ENCODE assay signal across 1 cellular context in the genomic region with DNA sequence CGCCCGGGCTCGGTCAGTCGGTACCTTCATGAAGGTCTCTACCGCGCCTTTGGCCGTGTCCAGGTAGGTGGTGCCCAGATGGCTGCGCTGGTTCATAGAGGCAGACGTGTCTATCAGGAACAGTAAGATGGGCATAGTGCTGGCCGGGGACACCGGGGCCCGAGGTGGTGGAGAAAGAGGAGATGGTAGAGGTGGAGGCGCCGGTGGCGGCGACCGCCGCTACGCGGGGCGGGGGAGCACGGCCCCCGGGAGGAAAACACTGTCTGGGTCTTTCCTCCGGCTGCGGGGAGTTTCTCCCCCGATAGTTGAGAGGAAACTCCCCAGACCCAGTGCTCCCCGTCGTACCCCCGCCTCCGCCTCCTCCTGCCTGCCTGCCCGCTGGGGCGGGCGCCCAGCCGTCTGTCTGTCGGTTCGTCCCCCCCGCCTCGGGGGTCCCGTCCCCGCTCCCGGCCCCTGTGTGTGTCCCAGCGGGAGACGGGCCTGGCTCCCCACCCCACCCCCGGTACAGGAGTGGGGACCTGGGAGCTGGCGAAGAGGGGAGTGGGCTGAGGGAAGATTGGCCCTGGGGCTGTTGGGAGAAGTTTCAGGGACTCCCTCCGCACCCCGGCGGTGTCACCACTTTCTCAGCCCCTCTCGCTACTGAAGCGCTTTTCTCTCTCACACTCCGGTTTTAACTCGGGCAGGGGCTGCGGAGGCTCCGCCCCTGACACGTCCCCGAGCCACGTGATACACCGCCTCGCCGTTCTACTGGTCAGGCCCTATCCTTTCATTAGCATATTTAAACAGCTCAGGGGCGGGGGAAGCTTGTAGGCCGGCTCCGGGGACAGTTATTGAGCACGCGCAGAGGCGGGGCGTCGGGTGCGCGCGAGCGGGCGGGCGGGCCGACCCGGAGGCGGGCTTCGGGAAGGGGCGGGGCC.
A peak's percentile ranks its signal among the peaks of the same experiment; 100 is the strongest.
TF ChIP-seq lines count a peak whose summit lies in the region.

A gene with protein sequence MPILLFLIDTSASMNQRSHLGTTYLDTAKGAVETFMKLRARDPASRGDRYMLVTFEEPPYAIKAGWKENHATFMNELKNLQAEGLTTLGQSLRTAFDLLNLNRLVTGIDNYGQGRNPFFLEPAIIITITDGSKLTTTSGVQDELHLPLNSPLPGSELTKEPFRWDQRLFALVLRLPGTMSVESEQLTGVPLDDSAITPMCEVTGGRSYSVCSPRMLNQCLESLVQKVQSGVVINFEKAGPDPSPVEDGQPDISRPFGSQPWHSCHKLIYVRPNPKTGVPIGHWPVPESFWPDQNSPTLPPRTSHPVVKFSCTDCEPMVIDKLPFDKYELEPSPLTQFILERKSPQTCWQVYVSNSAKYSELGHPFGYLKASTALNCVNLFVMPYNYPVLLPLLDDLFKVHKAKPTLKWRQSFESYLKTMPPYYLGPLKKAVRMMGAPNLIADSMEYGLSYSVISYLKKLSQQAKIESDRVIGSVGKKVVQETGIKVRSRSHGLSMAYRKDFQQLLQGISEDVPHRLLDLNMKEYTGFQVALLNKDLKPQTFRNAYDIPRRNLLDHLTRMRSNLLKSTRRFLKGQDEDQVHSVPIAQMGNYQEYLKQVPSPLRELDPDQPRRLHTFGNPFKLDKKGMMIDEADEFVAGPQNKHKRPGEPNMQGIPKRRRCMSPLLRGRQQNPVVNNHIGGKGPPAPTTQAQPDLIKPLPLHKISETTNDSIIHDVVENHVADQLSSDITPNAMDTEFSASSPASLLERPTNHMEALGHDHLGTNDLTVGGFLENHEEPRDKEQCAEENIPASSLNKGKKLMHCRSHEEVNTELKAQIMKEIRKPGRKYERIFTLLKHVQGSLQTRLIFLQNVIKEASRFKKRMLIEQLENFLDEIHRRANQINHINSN (minus strand): TSS at position 646 of the 917 bp plus-strand sequence. CDS start 511 bp downstream, at position 135.

TF ChIP-seq in K562, 482 proteins besides CTCF, POLR2A, EP300 and RAD21 (continued from another document and continues in another):
- TF ChIP-seq CHD7 (IDR thresholded peaks at IDR 0.05; ENCODE audit: low read depth, low read length) = no peak
- TF ChIP-seq ZNF436 (CRISPR knock-in tag; IDR thresholded peaks at IDR 0.05) = peak; percentile 69; the same call in 1 of the 2 replicates
- no peak for TF ChIP-seq ZFP1 (CRISPR knock-in tag; IDR thresholded peaks at IDR 0.05)
- TF ChIP-seq RBBP5 (IDR thresholded peaks at IDR 0.05; ENCODE audit: borderline replicate concordance, insufficient read depth, low read length, poor library complexity, severe bottlenecking) = no peak
- TF ChIP-seq CREM (IDR thresholded peaks at IDR 0.05; ENCODE audit: low read depth) = peak; percentile 41; the same call in 1 of the 2 replicates
- no peak for TF ChIP-seq ZNF232 (CRISPR knock-in tag; IDR thresholded peaks at IDR 0.05)
- TF ChIP-seq SIN3A (IDR thresholded peaks at IDR 0.05; ENCODE audit: borderline replicate concordance in 2 of 2, control insufficient read depth in 1 of 2, low read depth in 2 of 2, low read length in 2 of 2) = peak in 1 of 2 experiments; percentile 24; a peak in 1 of 4 replicates
- peak; percentile 37; the same call in 1 of the 2 replicates for TF ChIP-seq CXXC5 (CRISPR knock-in tag; IDR thresholded peaks at IDR 0.05)
- TF ChIP-seq, protein P1, sequence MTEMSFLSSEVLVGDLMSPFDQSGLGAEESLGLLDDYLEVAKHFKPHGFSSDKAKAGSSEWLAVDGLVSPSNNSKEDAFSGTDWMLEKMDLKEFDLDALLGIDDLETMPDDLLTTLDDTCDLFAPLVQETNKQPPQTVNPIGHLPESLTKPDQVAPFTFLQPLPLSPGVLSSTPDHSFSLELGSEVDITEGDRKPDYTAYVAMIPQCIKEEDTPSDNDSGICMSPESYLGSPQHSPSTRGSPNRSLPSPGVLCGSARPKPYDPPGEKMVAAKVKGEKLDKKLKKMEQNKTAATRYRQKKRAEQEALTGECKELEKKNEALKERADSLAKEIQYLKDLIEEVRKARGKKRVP (CRISPR knock-in tag; IDR thresholded peaks at IDR 0.05) = no peak
- TF ChIP-seq FOXP1 (CRISPR knock-in tag; IDR thresholded peaks at IDR 0.05) = peak; percentile 41; the same call in 1 of the 2 replicates
- TF ChIP-seq ZC3H4 (CRISPR knock-in tag; IDR thresholded peaks at IDR 0.05; ENCODE audit: borderline replicate concordance) = peak; percentile 96; the same call in 1 of the 2 replicates
- TF ChIP-seq, protein P2, sequence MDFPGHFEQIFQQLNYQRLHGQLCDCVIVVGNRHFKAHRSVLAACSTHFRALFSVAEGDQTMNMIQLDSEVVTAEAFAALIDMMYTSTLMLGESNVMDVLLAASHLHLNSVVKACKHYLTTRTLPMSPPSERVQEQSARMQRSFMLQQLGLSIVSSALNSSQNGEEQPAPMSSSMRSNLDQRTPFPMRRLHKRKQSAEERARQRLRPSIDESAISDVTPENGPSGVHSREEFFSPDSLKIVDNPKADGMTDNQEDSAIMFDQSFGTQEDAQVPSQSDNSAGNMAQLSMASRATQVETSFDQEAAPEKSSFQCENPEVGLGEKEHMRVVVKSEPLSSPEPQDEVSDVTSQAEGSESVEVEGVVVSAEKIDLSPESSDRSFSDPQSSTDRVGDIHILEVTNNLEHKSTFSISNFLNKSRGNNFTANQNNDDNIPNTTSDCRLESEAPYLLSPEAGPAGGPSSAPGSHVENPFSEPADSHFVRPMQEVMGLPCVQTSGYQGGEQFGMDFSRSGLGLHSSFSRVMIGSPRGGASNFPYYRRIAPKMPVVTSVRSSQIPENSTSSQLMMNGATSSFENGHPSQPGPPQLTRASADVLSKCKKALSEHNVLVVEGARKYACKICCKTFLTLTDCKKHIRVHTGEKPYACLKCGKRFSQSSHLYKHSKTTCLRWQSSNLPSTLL (IDR thresholded peaks at IDR 0.05) = no peak
- TF ChIP-seq GABPA (tag; conservative IDR thresholded peaks at IDR 0.05; ENCODE audit: low read depth) = no peak
- TF ChIP-seq ZBTB7A (IDR thresholded peaks at IDR 0.05; ENCODE audit: borderline replicate concordance, control insufficient read depth, low read depth, low read length) = peak; percentile 84; the same call in 1 of the 2 replicates
- no peak for TF ChIP-seq EZH2 (IDR thresholded peaks at IDR 0.05; ENCODE audit: borderline replicate concordance, low read depth, low read length)
- no peak for TF ChIP-seq MEF2A (IDR thresholded peaks at IDR 0.05; ENCODE audit: control insufficient read depth, low read depth, low read length)
- no peak for TF ChIP-seq ZNF76 (CRISPR knock-in tag; IDR thresholded peaks at IDR 0.05; ENCODE audit: borderline replicate concordance)
- TF ChIP-seq RAD51 (IDR thresholded peaks at IDR 0.05; ENCODE audit: borderline replicate concordance, low read depth) = peak; percentile 94
- peak; percentile 93 for TF ChIP-seq SP1 (CRISPR knock-in tag; IDR thresholded peaks at IDR 0.05)
- TF ChIP-seq SMAD4 (CRISPR knock-in tag; conservative IDR thresholded peaks at IDR 0.05) = no peak
- TF ChIP-seq ZNF124 (CRISPR knock-in tag; IDR thresholded peaks at IDR 0.05) = no peak
- TF ChIP-seq ZNF511 (CRISPR knock-in tag; IDR thresholded peaks at IDR 0.05) = peak; percentile 43; the same call in 1 of the 2 replicates
- TF ChIP-seq, protein P3, sequence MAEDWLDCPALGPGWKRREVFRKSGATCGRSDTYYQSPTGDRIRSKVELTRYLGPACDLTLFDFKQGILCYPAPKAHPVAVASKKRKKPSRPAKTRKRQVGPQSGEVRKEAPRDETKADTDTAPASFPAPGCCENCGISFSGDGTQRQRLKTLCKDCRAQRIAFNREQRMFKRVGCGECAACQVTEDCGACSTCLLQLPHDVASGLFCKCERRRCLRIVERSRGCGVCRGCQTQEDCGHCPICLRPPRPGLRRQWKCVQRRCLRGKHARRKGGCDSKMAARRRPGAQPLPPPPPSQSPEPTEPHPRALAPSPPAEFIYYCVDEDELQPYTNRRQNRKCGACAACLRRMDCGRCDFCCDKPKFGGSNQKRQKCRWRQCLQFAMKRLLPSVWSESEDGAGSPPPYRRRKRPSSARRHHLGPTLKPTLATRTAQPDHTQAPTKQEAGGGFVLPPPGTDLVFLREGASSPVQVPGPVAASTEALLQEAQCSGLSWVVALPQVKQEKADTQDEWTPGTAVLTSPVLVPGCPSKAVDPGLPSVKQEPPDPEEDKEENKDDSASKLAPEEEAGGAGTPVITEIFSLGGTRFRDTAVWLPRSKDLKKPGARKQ (CRISPR knock-in tag; IDR thresholded peaks at IDR 0.05) = no peak
- no peak for TF ChIP-seq EWSR1 (IDR thresholded peaks at IDR 0.05; ENCODE audit: borderline replicate concordance, low read depth, partially characterized antibody)
- TF ChIP-seq ESRRA (IDR thresholded peaks at IDR 0.05; ENCODE audit: borderline replicate concordance, low read depth) = no peak
- no peak for TF ChIP-seq ZZZ3 (IDR thresholded peaks at IDR 0.05)
- peak; percentile 98 for TF ChIP-seq POLR2G (IDR thresholded peaks at IDR 0.05; ENCODE audit: low read depth, low read length)
- peak; percentile 34 for TF ChIP-seq CCNT2 (IDR thresholded peaks at IDR 0.05; ENCODE audit: borderline replicate concordance, extremely low read depth, insufficient read length, low read depth, low read length)
- TF ChIP-seq ZKSCAN3 (CRISPR knock-in tag; IDR thresholded peaks at IDR 0.05) = no peak
- TF ChIP-seq SRSF1 (IDR thresholded peaks at IDR 0.05; ENCODE audit: low read depth, low read length) = 0 out of 2 replicates have a peak, but pooled peaks have one; percentile 26
- peak; percentile 76 for TF ChIP-seq XRCC5 (IDR thresholded peaks at IDR 0.05; ENCODE audit: low read depth, low read length)
- peak; percentile 69 for TF ChIP-seq MAX (CRISPR knock-in tag; IDR thresholded peaks at IDR 0.05)
- TF ChIP-seq NR2C2 (CRISPR knock-in tag; IDR thresholded peaks at IDR 0.05) = no peak
- no peak for TF ChIP-seq NR2C2 (tag; IDR thresholded peaks at IDR 0.05)
- TF ChIP-seq, protein P4, sequence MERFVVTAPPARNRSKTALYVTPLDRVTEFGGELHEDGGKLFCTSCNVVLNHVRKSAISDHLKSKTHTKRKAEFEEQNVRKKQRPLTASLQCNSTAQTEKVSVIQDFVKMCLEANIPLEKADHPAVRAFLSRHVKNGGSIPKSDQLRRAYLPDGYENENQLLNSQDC (CRISPR knock-in tag; IDR thresholded peaks at IDR 0.05) = peak; percentile 51; the same call in 1 of the 2 replicates
